ENCODE assay signal across 12 cellular contexts in the genomic region with DNA sequence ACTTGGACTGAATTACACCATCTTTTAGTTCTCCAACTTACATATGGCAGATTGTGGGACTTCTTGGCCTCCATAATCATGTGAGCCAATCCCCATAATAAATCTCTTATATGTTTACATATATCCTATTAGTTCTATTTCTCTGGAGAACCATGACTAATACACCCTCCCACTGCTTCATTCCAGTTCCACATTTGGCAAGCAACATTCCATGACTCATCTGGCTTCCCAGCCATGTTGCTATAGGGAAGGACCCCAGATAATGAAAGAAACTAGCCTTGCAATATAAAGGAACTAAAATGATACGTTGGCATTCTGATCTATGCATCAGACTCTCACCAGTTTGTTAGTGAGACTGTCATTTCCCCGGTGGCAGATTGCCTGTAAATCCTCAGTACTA. TPM values are rescaled to one million over a fixed set of nuclear protein-coding genes. Genes with fewer than 3 reads are reported as not detected.
DNase-seq lines count a peak whose midpoint lies in the region; ATAC-seq lines count a peak whose summit lies in the region.
"Had no signal": no experiment of that assay in that cellular context is flagged by ENCODE, and none has a peak within 500 bp of the region (broad histone marks: within the 10 kb centered on the region; RNA-seq: fewer than 3 reads in every experiment).

No MANE protein-coding gene starts in this region.

- DNase-seq in AG08395 (ENCODE audit: low spot score) (peak; percentile 87), HS-5 (ENCODE audit: low read depth) (peak; percentile 80), astrocyte of the hippocampus (ENCODE audit: low read depth, low spot score) (peak; percentile 91), kidney glomerular epithelial cell (lab: John Stamatoyannopoulos, UW) (peak; percentile 86), cerebellum (ENCODE audit: low spot score) (no peak), germinal center (ENCODE audit: low spot score) (no peak)
- DNase-seq: activated CD8-positive, alpha-beta memory T cell treated with anti-CD3 and anti-CD28 coated beads, Interleukin-2, amount 50 U/mL, for 48 hours; effector CD4-positive, alpha-beta T cell had no signal

- ATAC-seq in GM18867 (IDR thresholded peaks at IDR 0.05; ENCODE audit: unreplicated experiment) (no peak), HG02840 (IDR thresholded peaks at IDR 0.05; ENCODE audit: low FRiP score, unreplicated experiment) (no peak)

RNA-seq across cellular contexts. Expression of gene ACOD1, which starts 10.9 kb away (rescaled TPM):
- not detected for total RNA-seq in cerebellum
- total RNA-seq: lower leg skin, suprapubic skin had no signal

RNA-seq across cellular contexts. Expression of gene KCTD12, which starts 51.2 kb away (rescaled TPM):
- total RNA-seq in cerebellum: 211 TPM

RNA-seq across cellular contexts. Expression of gene CLN5, which starts 54.5 kb away (rescaled TPM):
- total RNA-seq in cerebellum: 19.1 TPM

Comparison
In these comparisons a context has a peak if more than half of its experiments do, and no peak if none do; other contexts are left out.
1. DNase-seq: peak in AG08395 (single experiment), HS-5 (single experiment), astrocyte of the hippocampus (single experiment) and kidney glomerular epithelial cell (single experiment); none in cerebellum (single experiment) and germinal center (single experiment).